20 cellular contexts compared by ENCODE assay signal in the genomic region with DNA sequence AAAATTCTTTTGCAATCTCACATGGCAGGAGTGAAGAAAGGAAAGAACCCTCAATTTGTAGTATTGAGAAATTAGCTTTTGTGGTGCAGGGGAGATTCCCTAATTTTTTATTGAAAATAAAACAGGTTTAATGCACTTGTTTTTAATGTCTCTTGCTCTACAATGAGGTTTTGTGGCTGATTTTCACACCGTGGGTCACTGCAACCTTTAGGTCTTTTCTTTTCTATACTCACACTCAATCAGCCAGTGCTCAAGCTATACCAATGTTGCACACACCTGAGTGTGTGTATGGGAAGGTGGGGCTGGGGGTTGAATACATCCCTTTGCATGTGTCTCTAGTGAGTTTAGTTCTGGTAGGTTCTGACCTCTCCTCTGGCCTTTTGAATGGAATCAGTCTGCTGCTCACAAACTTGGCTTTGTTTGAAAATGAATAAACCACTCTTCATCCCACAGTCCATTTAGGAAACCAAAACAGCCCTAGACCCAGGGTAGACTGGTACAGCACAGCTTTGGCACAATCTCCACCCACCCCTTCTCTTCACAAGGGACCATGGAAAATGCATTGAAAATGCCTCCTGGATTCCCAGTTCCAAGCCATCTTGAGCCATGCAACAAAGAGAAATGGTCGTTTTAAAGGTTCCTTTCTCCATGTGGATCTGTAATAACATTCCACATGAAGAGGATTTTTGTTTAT.
A peak's percentile ranks its signal among the peaks of the same experiment; 100 is the strongest.
DNase-seq lines count a peak whose midpoint lies in the region; ATAC-seq, FAIRE-seq and TF ChIP-seq lines count a peak whose summit lies in the region.
"Had no signal": no experiment of that assay in that cellular context is flagged by ENCODE, and none has a peak within 500 bp of the region (broad histone marks: within the 10 kb centered on the region; RNA-seq: fewer than 3 reads in every experiment).

No MANE protein-coding gene starts in this region.

- no peak for TF ChIP-seq EP300 in K562 (IDR thresholded peaks at IDR 0.05; ENCODE audit: low read length)

- H3K27me3 Mint-ChIP-seq in GM23338 (ENCODE audit: insufficient read depth, low read depth, poor library complexity), result peaks cover 3% of the 10 kb centered on the region
- H3K27me3 Mint-ChIP-seq in activated T-helper 2 cell treated with anti-CD3 and anti-CD28 coated beads, Interferon-gamma antibody, Interleukin-2, Interleukin-4, amounts not matched to agents 10 μg/mL and 5 μg/mL and 100 μg/mL, durations not matched to agents 14 hours and 24 hours and 36 hours (ENCODE audit: low read depth), result peaks cover 50% of the 10 kb centered on the region

- no peak for TF ChIP-seq CTCF in GM23338 (conservative IDR thresholded peaks at IDR 0.05; ENCODE audit: low read depth in 2 of 2)
- TF ChIP-seq CTCF in K562 (IDR thresholded peaks at IDR 0.05 in 2 of 3, conservative IDR thresholded peaks at IDR 0.05 in 1 of 3; ENCODE audit: insufficient read depth in 2 of 3, low read depth in 1 of 3, low read length in 3 of 3), result no peak
- TF ChIP-seq CTCF in left ventricle myocardium inferior (IDR thresholded peaks at IDR 0.05; ENCODE audit: borderline replicate concordance), result no peak
- TF ChIP-seq CTCF in GM10248 (IDR thresholded peaks at IDR 0.05; ENCODE audit: control extremely low read depth, extremely low read depth, low read depth, missing control alignments), result no peak

- H3K9me1 ChIP-seq in K562 (ENCODE audit: control insufficient read depth, insufficient read depth, low read length), result no peaks in the 10 kb centered on the region

- no peak overlapping the region for H3K27ac Mint-ChIP-seq in GM23338
- no peak overlapping the region for H3K27ac Mint-ChIP-seq in activated T-helper 2 cell treated with anti-CD3 and anti-CD28 coated beads, Interferon-gamma antibody, Interleukin-2, Interleukin-4, amounts not matched to agents 10 μg/mL and 5 μg/mL and 100 μg/mL, durations not matched to agents 14 hours and 24 hours and 36 hours
- H3K27ac Mint-ChIP-seq: CD4-positive, alpha-beta T cell; IgD-negative memory B cell had no signal

- H3K27me3 ChIP-seq in GM23338 (ENCODE audit: insufficient read depth) (no peaks in the 10 kb centered on the region), K562 (ENCODE audit: control insufficient read depth in 2 of 2, insufficient read depth in 2 of 2, low read length in 2 of 2) (no peaks in the 10 kb centered on the region), left ventricle myocardium inferior (ENCODE audit: low read depth) (peaks cover 27% of the 10 kb centered on the region)
- H3K27me3 ChIP-seq: Peyer's patch had no signal

- POLR2A ChIA-PET in K562 (lab: Yijun Ruan, JAX), result no interaction called here
- POLR2A ChIA-PET in GM10248 (lab: Yijun Ruan, JAX), result no interaction called here

- peak; percentile 42 for FAIRE-seq in K562 (lab: Jason Lieb, UNC)
- FAIRE-seq: HTR-8/SVneo had no signal

- H3K9me3 Mint-ChIP-seq in GM23338, result no peaks in the 10 kb centered on the region
- no peaks in the 10 kb centered on the region for H3K9me3 Mint-ChIP-seq in activated T-helper 2 cell treated with anti-CD3 and anti-CD28 coated beads, Interferon-gamma antibody, Interleukin-2, Interleukin-4, amounts not matched to agents 10 μg/mL and 5 μg/mL and 100 μg/mL, durations not matched to agents 14 hours and 24 hours and 36 hours
- H3K9me3 Mint-ChIP-seq: CD4-positive, alpha-beta T cell; IgD-negative memory B cell had no signal

- WGBS in K562 (ENCODE audit: insufficient coverage, low coverage, missing lambda C conversion rate), result 6% methylated on average over 2 of the region's 2 CpGs

- TF ChIP-seq RAD21 in K562 (CRISPR knock-in tag; conservative IDR thresholded peaks at IDR 0.05 in 1 of 2, IDR thresholded peaks at IDR 0.05 in 1 of 2), result no peak

- no peaks in the 10 kb centered on the region for H3K36me3 ChIP-seq in GM23338 (ENCODE audit: insufficient read depth)
- H3K36me3 ChIP-seq in K562 (ENCODE audit: control insufficient read depth, insufficient read depth, low read length), result no peaks in the 10 kb centered on the region
- H3K36me3 ChIP-seq in left ventricle myocardium inferior, result no peaks in the 10 kb centered on the region
- H3K36me3 ChIP-seq: Peyer's patch had no signal

- H3K4me2 ChIP-seq in GM23338, result no peak overlapping the region
- H3K4me2 ChIP-seq in K562 (ENCODE audit: insufficient read depth, low read length), result no peak overlapping the region

- intact Hi-C loops in K562 (cut with micrococcal nuclease), result no loop called here
- intact Hi-C loops in activated T-helper 2 cell treated with anti-CD3 and anti-CD28 coated beads, Interferon-gamma antibody, Interleukin-2, Interleukin-4, amounts not matched to agents 10 μg/mL and 5 μg/mL and 100 μg/mL, durations not matched to agents 14 hours and 24 hours and 36 hours (cut with micrococcal nuclease), result no loop called here
- intact Hi-C loops in left ventricle myocardium inferior (cut with micrococcal nuclease), result no loop called here

- BruUV-seq in K562 (replicated peaks; lab: Mats Ljungman, UMichigan), result no TSS peak

- H3K9me3 ChIP-seq in K562 (replicated peaks; ENCODE audit: control insufficient read depth, insufficient read depth, low read depth, low read length) (no peaks in the 10 kb centered on the region), left ventricle myocardium inferior (replicated peaks) (no peaks in the 10 kb centered on the region)
- H3K9me3 ChIP-seq: Peyer's patch had no signal

- TF ChIP-seq POLR2A in K562 (conservative IDR thresholded peaks at IDR 0.05), result no peak

- H2AFZ ChIP-seq in GM23338, result peak overlapping the region; percentile 38; the same call in 1 of the 2 replicates
- H2AFZ ChIP-seq in K562 (ENCODE audit: low read depth, low read length), result no peak overlapping the region

- no peak overlapping the region for H3K4me3 Mint-ChIP-seq in GM23338
- no peak overlapping the region for H3K4me3 Mint-ChIP-seq in activated T-helper 2 cell treated with anti-CD3 and anti-CD28 coated beads, Interferon-gamma antibody, Interleukin-2, Interleukin-4, amounts not matched to agents 10 μg/mL and 5 μg/mL and 100 μg/mL, durations not matched to agents 14 hours and 24 hours and 36 hours (ENCODE audit: low read depth)
- H3K4me3 Mint-ChIP-seq: CD4-positive, alpha-beta T cell; IgD-negative memory B cell had no signal

- CTCF ChIA-PET in K562 (lab: Yijun Ruan, JAX; ENCODE audit: low intra/inter-chr PET ratio) (no interaction called here), GM10248 (lab: Yijun Ruan, JAX) (interaction anchor here (1.0 to 1.4 kb wide), 3 partner anchors 14 to 33 kb away, joined by 3 to 4 read pairs (median 3); no protein-coding TSS in a partner anchor)

- no peaks in the 10 kb centered on the region for H3K4me1 ChIP-seq in GM23338 (ENCODE audit: insufficient read depth)
- H3K4me1 ChIP-seq in K562 (replicated peaks in 1 of 2; ENCODE audit: control insufficient read depth in 2 of 2, insufficient read depth in 2 of 2, low read length in 2 of 2), result no peaks in the 10 kb centered on the region
- no peaks in the 10 kb centered on the region for H3K4me1 ChIP-seq in left ventricle myocardium inferior
- H3K4me1 ChIP-seq: Peyer's patch had no signal

- no peak overlapping the region for H3K27ac ChIP-seq in GM23338 (ENCODE audit: low read depth)
- no peak overlapping the region for H3K27ac ChIP-seq in K562 (ENCODE audit: extremely low read depth, low read depth, low read length)
- no peak overlapping the region for H3K27ac ChIP-seq in left ventricle myocardium inferior (replicated peaks)
- H3K27ac ChIP-seq: HL-60, Peyer's patch, SK-N-MC had no signal

- DNase-seq in GM23338 (ENCODE audit: low spot score) (no peak), K562 (ENCODE audit: extremely low read depth in 1 of 4, low spot score in 3 of 4) (no peak), inferior parietal cortex (ENCODE audit: extremely low spot score) (peak; percentile 69), pons (ENCODE audit: low spot score) (peak; percentile 98), left ventricle myocardium inferior (no peak), GM10248 (ENCODE audit: extremely low spot score) (no peak)
- no peak for DNase-seq in activated T-helper 2 cell treated with anti-CD3 and anti-CD28 coated beads, Interferon-gamma antibody, Interleukin-2, Interleukin-4, amounts not matched to agents 10 μg/mL and 5 μg/mL and 100 μg/mL, durations not matched to agents 14 hours and 24 hours and 36 hours (ENCODE audit: low spot score)
- DNase-seq: CD4-positive, alpha-beta T cell; DMS53; HCEC 1CT; NCI-H1436 treated with DMSO at 0.1 percent for 48 hours; NCI-H2081; NCI-H510A treated with DMSO at 0.1 percent for 48 hours; Peyer's patch; Right ventricle myocardium superior had no signal

- no peaks in the 10 kb centered on the region for H3K9me2 ChIP-seq in GM23338 (ENCODE audit: insufficient read depth)

- no peaks in the 10 kb centered on the region for H3K36me3 Mint-ChIP-seq in GM23338 (ENCODE audit: low read depth)
- no peaks in the 10 kb centered on the region for H3K36me3 Mint-ChIP-seq in activated T-helper 2 cell treated with anti-CD3 and anti-CD28 coated beads, Interferon-gamma antibody, Interleukin-2, Interleukin-4, amounts not matched to agents 10 μg/mL and 5 μg/mL and 100 μg/mL, durations not matched to agents 14 hours and 24 hours and 36 hours (ENCODE audit: low read depth)
- H3K36me3 Mint-ChIP-seq: IgD-negative memory B cell had no signal

- H4K20me1 ChIP-seq in GM23338 (replicated peaks; ENCODE audit: insufficient read depth) (no peaks in the 10 kb centered on the region), K562 (replicated peaks; ENCODE audit: control insufficient read depth, insufficient read depth, low read length) (no peaks in the 10 kb centered on the region)

- no peak overlapping the region for H3K9ac ChIP-seq in K562 (ENCODE audit: insufficient read depth in 1 of 2, low read depth in 2 of 2, low read length in 2 of 2)

- no peak overlapping the region for H3K4me3 ChIP-seq in GM23338
- no peak overlapping the region for H3K4me3 ChIP-seq in K562
- H3K4me3 ChIP-seq in left ventricle myocardium inferior, result no peak overlapping the region
- H3K4me3 ChIP-seq: Peyer's patch, SK-N-MC had no signal

- in situ Hi-C loops in K562 (cut with MboI), result no loop called here

- ATAC-seq in GM23338, result no peak
- ATAC-seq in K562, result no peak
- no peak for ATAC-seq in HG02678 (IDR thresholded peaks at IDR 0.05; ENCODE audit: unreplicated experiment)

- H3K4me1 Mint-ChIP-seq in GM23338, result no peaks in the 10 kb centered on the region
- H3K4me1 Mint-ChIP-seq in activated T-helper 2 cell treated with anti-CD3 and anti-CD28 coated beads, Interferon-gamma antibody, Interleukin-2, Interleukin-4, amounts not matched to agents 10 μg/mL and 5 μg/mL and 100 μg/mL, durations not matched to agents 14 hours and 24 hours and 36 hours (ENCODE audit: low read depth), result no peaks in the 10 kb centered on the region
- H3K4me1 Mint-ChIP-seq: IgD-negative memory B cell had no signal

- no peaks in the 10 kb centered on the region for H3F3A ChIP-seq in GM23338 (replicated peaks; ENCODE audit: low read depth)

- H3K79me2 ChIP-seq in GM23338 (replicated peaks; ENCODE audit: insufficient read depth) (no peaks in the 10 kb centered on the region), K562 (ENCODE audit: control insufficient read depth, insufficient read depth, low read length) (no peaks in the 10 kb centered on the region)

TF ChIP-seq in GM23338, 12 proteins besides CTCF, POLR2A, EP300 and RAD21 (continues in another document):
- TF ChIP-seq EZH2 (IDR thresholded peaks at IDR 0.05; ENCODE audit: low read depth, unreplicated experiment), result no peak
- no peak for TF ChIP-seq NANOG (IDR thresholded peaks at IDR 0.05; ENCODE audit: borderline replicate concordance)

TF ChIP-seq in K562, 482 proteins besides CTCF, POLR2A, EP300 and RAD21 (continues in another document):
- TF ChIP-seq ETV5 (CRISPR knock-in tag; IDR thresholded peaks at IDR 0.05; ENCODE audit: low read depth) (no peak), GTF2E2 (tag; IDR thresholded peaks at IDR 0.05) (no peak)

Comparison
In these comparisons a context has a peak if more than half of its experiments do, and no peak if none do; other contexts are left out.
1. DNase-seq: peak in inferior parietal cortex (single experiment) and pons (single experiment); none in GM23338 (single experiment), K562 (0 of 4), activated T-helper 2 cell treated with anti-CD3 and anti-CD28 coated beads, Interferon-gamma antibody, Interleukin-2, Interleukin-4, amounts not matched to agents 10 μg/mL and 5 μg/mL and 100 μg/mL, durations not matched to agents 14 hours and 24 hours and 36 hours (single experiment), left ventricle myocardium inferior (single experiment) and GM10248 (single experiment).